In the genomic region with DNA sequence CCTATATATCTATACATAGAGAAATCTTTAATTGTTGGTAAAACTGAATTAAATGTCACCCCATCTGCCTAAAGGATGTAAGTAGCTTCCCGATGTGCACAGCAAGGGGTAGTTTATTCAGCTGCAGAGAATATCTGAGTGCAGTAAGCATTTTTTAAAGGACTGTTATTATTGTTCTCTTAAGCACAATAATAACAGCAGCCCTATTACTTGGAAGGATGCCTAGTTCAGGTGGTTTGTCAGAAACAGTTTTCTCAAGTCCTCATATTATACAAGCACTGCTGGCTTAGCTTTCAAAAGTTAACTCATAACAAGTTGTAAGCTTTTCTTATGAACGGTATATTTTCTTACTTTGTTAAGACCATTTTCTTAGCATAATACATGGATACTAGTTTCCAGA, we compare ENCODE assay signal across 20 cellular contexts.
DNase-seq lines count a peak whose midpoint lies in the region; ATAC-seq and TF ChIP-seq lines count a peak whose summit lies in the region.
"Had no signal": no experiment of that assay in that cellular context is flagged by ENCODE, and none has a peak within 500 bp of the region (broad histone marks: within the 10 kb centered on the region; RNA-seq: fewer than 3 reads in every experiment).

No MANE protein-coding gene starts in this region.

- no peak overlapping the region for H3K4me3 ChIP-seq in psoas muscle
- H3K4me3 ChIP-seq: BLaER1 had no signal

- H3K36me3 ChIP-seq in psoas muscle (ENCODE audit: insufficient read depth in 1 of 2, low read depth in 1 of 2): no peaks in the 10 kb centered on the region
- H3K36me3 ChIP-seq: BLaER1 had no signal

- no peak overlapping the region for H3K27ac ChIP-seq in psoas muscle
- H3K27ac ChIP-seq: BLaER1 had no signal

- no peak for TF ChIP-seq CTCF in psoas muscle (IDR thresholded peaks at IDR 0.05)

- H3K9me3 ChIP-seq in psoas muscle: no peaks in the 10 kb centered on the region

- 61 to 70% (median 67%) methylated on average over 2 of the region's 2 CpGs for WGBS in psoas muscle, 3 donors

- no peaks in the 10 kb centered on the region for H3K4me1 ChIP-seq in psoas muscle

- DNase-seq in COR-L47 (lab: John Stamatoyannopoulos, UW) (peak; percentile 62), NCI-H1092 (lab: John Stamatoyannopoulos, UW) (peak; percentile 45), NCI-H2227 treated with DMSO at 0.1 percent for 48 hours (lab: John Stamatoyannopoulos, UW) (peak; percentile 58), astrocyte of the hippocampus (ENCODE audit: low read depth, low spot score) (peak; percentile 35), psoas muscle (no peak)
- DNase-seq in activated naive CD4-positive, alpha-beta T cell (lab: John Stamatoyannopoulos, UW): no peak
- DNase-seq: CD8-positive, alpha-beta T cell; GDM1; MM.1S; NCI-H146; NCI-H2171; NCI-H510A treated with DMSO at 0.1 percent for 48 hours; NK-92 treated with Interleukin-12 subunit alpha and Interleukin-12 subunit beta, amount 100 ng/mL, for 24 hours; OCI-M1; SHP77 treated with DMSO at 0.1 percent for 48 hours; T-helper 1 cell had no signal

- ATAC-seq in GM18909 (IDR thresholded peaks at IDR 0.05; ENCODE audit: poor library complexity, unreplicated experiment) (no peak), GM19351 (IDR thresholded peaks at IDR 0.05; ENCODE audit: unreplicated experiment) (no peak), psoas muscle (no peak)
- ATAC-seq: CD8-positive, alpha-beta T cell; SK-N-SH treated with all-trans-retinoic acid at 6 μM for 48 hours had no signal

- intact Hi-C loops in psoas muscle (cut with DNase I): no loop called here

- H3K27me3 ChIP-seq in psoas muscle (ENCODE audit: insufficient read depth in 3 of 3, low read length in 2 of 3): peaks cover 0 to 3% (median 0%) of the 10 kb centered on the region in 3 donors
- H3K27me3 ChIP-seq: BLaER1 had no signal

Comparison
In these comparisons a context has a peak if more than half of its experiments do, and no peak if none do; other contexts are left out.
1. DNase-seq: peak in COR-L47 (single experiment), NCI-H1092 (single experiment), NCI-H2227 treated with DMSO at 0.1 percent for 48 hours (single experiment) and astrocyte of the hippocampus (single experiment); none in psoas muscle (0 of 2) and activated naive CD4-positive, alpha-beta T cell (0 of 4).